10 cellular contexts compared by ENCODE assay signal in genomic region chrX:79138658-79139241, GRCh38. TPM values are rescaled to one million over a fixed set of nuclear protein-coding genes. Genes with fewer than 3 reads are reported as not detected.
DNase-seq lines count a peak whose midpoint lies in the region; ATAC-seq and TF ChIP-seq lines count a peak whose summit lies in the region.
"Had no signal": no experiment of that assay in that cellular context is flagged by ENCODE, and none has a peak within 500 bp of the region (broad histone marks: within the 10 kb centered on the region; RNA-seq: fewer than 3 reads in every experiment).

No MANE protein-coding gene starts in this region.

- ATAC-seq in activated CD8-positive, alpha-beta memory T cell treated with anti-CD3 and anti-CD28 coated beads, Interleukin-2, amount 10 ng/mL, durations not matched to agents 7 days and 5 days: peak; percentile 71
- peak; percentile 81 for ATAC-seq in HG02970 (IDR thresholded peaks at IDR 0.05; ENCODE audit: low FRiP score, unreplicated experiment)

- H3K4me3 ChIP-seq in OCI-LY3 (ENCODE audit: low read length): peak overlapping the region; percentile 48
- H3K4me3 ChIP-seq in uterus: no peak overlapping the region

- no peaks in the 10 kb centered on the region; the same call in 1 of the 2 replicates for H3K9me3 ChIP-seq in OCI-LY3 (ENCODE audit: insufficient read depth, low read length)
- no peaks in the 10 kb centered on the region for H3K9me3 ChIP-seq in uterus

- H3K27ac ChIP-seq in OCI-LY3 (ENCODE audit: low read length): peak overlapping the region; percentile 100
- no peak overlapping the region for H3K27ac ChIP-seq in uterus

- intact Hi-C loops in uterus (cut with DNase I; ENCODE audit: low total_unique reads): no loop called here
- intact Hi-C loops in MCF 10A (cut with micrococcal nuclease): no loop called here

- H3K27ac Mint-ChIP-seq in activated CD8-positive, alpha-beta memory T cell treated with anti-CD3 and anti-CD28 coated beads, Interleukin-2, amount 10 ng/mL, durations not matched to agents 7 days and 5 days: peak overlapping the region; percentile 78
- H3K27ac Mint-ChIP-seq in stimulated activated naive CD8-positive, alpha-beta T cell treated with anti-CD3 and anti-CD28 coated beads, Interleukin-15, Interleukin-2, amounts not matched to agents 100 ng/mL and 50 ng/mL, for 24 hours: peak overlapping the region; percentile 72
- H3K27ac Mint-ChIP-seq in MCF 10A (ENCODE audit: low read depth, unreplicated experiment): no peak overlapping the region
- H3K27ac Mint-ChIP-seq: brain had no signal

- peaks cover 59% of the 10 kb centered on the region for H3K4me1 Mint-ChIP-seq in activated CD8-positive, alpha-beta memory T cell treated with anti-CD3 and anti-CD28 coated beads, Interleukin-2, amount 10 ng/mL, durations not matched to agents 7 days and 5 days
- peaks cover 60% of the 10 kb centered on the region for H3K4me1 Mint-ChIP-seq in stimulated activated naive CD8-positive, alpha-beta T cell treated with anti-CD3 and anti-CD28 coated beads, Interleukin-15, Interleukin-2, amounts not matched to agents 100 ng/mL and 50 ng/mL, for 24 hours (ENCODE audit: low read depth)
- no peaks in the 10 kb centered on the region for H3K4me1 Mint-ChIP-seq in MCF 10A (ENCODE audit: insufficient read depth, unreplicated experiment)
- H3K4me1 Mint-ChIP-seq: brain had no signal

- BruUV-seq in MCF 10A (replicated peaks; lab: Mats Ljungman, UMichigan): no TSS peak

- DNase-seq in activated CD8-positive, alpha-beta memory T cell treated with anti-CD3 and anti-CD28 coated beads, Interleukin-2, amount 10 ng/mL, durations not matched to agents 7 days and 5 days: no peak
- DNase-seq in activated CD8-positive, alpha-beta memory T cell treated with anti-CD3 and anti-CD28 coated beads, Interleukin-2, amount 50 U/mL, for 4 hours: no peak
- DNase-seq in pons (ENCODE audit: low spot score) (no peak), uterus (no peak), MCF 10A (ENCODE audit: unreplicated experiment) (no peak)

- H3K27me3 Mint-ChIP-seq in activated CD8-positive, alpha-beta memory T cell treated with anti-CD3 and anti-CD28 coated beads, Interleukin-2, amount 10 ng/mL, durations not matched to agents 7 days and 5 days: no peaks in the 10 kb centered on the region
- H3K27me3 Mint-ChIP-seq in stimulated activated naive CD8-positive, alpha-beta T cell treated with anti-CD3 and anti-CD28 coated beads, Interleukin-15, Interleukin-2, amounts not matched to agents 100 ng/mL and 50 ng/mL, for 24 hours: no peaks in the 10 kb centered on the region
- H3K27me3 Mint-ChIP-seq in MCF 10A (ENCODE audit: insufficient read depth, unreplicated experiment): no peaks in the 10 kb centered on the region

- H3K27me3 ChIP-seq in OCI-LY3 (ENCODE audit: low read depth, low read length) (no peaks in the 10 kb centered on the region), uterus (no peaks in the 10 kb centered on the region)

- CTCF ChIA-PET in activated CD8-positive, alpha-beta memory T cell treated with anti-CD3 and anti-CD28 coated beads, Interleukin-2, amount 10 ng/mL, durations not matched to agents 7 days and 5 days (lab: Charles Lee): interaction anchor here (1.1 kb wide), 1 partner anchor 17 kb away, joined by 3 read pairs; no protein-coding TSS in a partner anchor
- CTCF ChIA-PET in MCF 10A (lab: Yijun Ruan, JAX): no interaction called here

- H3K4me3 Mint-ChIP-seq in activated CD8-positive, alpha-beta memory T cell treated with anti-CD3 and anti-CD28 coated beads, Interleukin-2, amount 10 ng/mL, durations not matched to agents 7 days and 5 days: peak overlapping the region; percentile 56
- peak overlapping the region; percentile 68 for H3K4me3 Mint-ChIP-seq in stimulated activated naive CD8-positive, alpha-beta T cell treated with anti-CD3 and anti-CD28 coated beads, Interleukin-15, Interleukin-2, amounts not matched to agents 100 ng/mL and 50 ng/mL, for 24 hours
- H3K4me3 Mint-ChIP-seq in MCF 10A (ENCODE audit: unreplicated experiment): no peak overlapping the region
- H3K4me3 Mint-ChIP-seq: brain had no signal

- H2AFZ ChIP-seq in OCI-LY3 (ENCODE audit: low read depth, low read length): no peak overlapping the region; the same call in 1 of the 2 replicates

- TF ChIP-seq CTCF in OCI-LY3 (IDR thresholded peaks at IDR 0.05; ENCODE audit: low read depth, low read length): no peak
- no peak for TF ChIP-seq CTCF in uterus (IDR thresholded peaks at IDR 0.05)
- no peak for TF ChIP-seq CTCF in MCF 10A (IDR thresholded peaks at IDR 0.05; ENCODE audit: unreplicated experiment)

- peak overlapping the region; percentile 78 for H3K4me2 ChIP-seq in OCI-LY3 (ENCODE audit: low read length)

- TF ChIP-seq POLR2A in uterus (IDR thresholded peaks at IDR 0.05): no peak

- peaks cover 84% of the 10 kb centered on the region for H3K4me1 ChIP-seq in OCI-LY3 (ENCODE audit: low read length)
- H3K4me1 ChIP-seq in uterus: no peaks in the 10 kb centered on the region

- peaks cover 7% of the 10 kb centered on the region for H3K36me3 Mint-ChIP-seq in activated CD8-positive, alpha-beta memory T cell treated with anti-CD3 and anti-CD28 coated beads, Interleukin-2, amount 10 ng/mL, durations not matched to agents 7 days and 5 days
- H3K36me3 Mint-ChIP-seq in stimulated activated naive CD8-positive, alpha-beta T cell treated with anti-CD3 and anti-CD28 coated beads, Interleukin-15, Interleukin-2, amounts not matched to agents 100 ng/mL and 50 ng/mL, for 24 hours (ENCODE audit: low read depth): no peaks in the 10 kb centered on the region
- no peaks in the 10 kb centered on the region for H3K36me3 Mint-ChIP-seq in MCF 10A (ENCODE audit: insufficient read depth, unreplicated experiment)
- H3K36me3 Mint-ChIP-seq: brain had no signal

- no peaks in the 10 kb centered on the region for H4K20me1 ChIP-seq in OCI-LY3 (ENCODE audit: insufficient read depth, low read length)

- POLR2A ChIA-PET in MCF 10A (lab: Yijun Ruan, JAX): no interaction called here

- no peaks in the 10 kb centered on the region for H3K79me2 ChIP-seq in OCI-LY3 (ENCODE audit: low read length)

- H3K9me3 Mint-ChIP-seq in activated CD8-positive, alpha-beta memory T cell treated with anti-CD3 and anti-CD28 coated beads, Interleukin-2, amount 10 ng/mL, durations not matched to agents 7 days and 5 days (ENCODE audit: low read depth): no peaks in the 10 kb centered on the region
- H3K9me3 Mint-ChIP-seq in stimulated activated naive CD8-positive, alpha-beta T cell treated with anti-CD3 and anti-CD28 coated beads, Interleukin-15, Interleukin-2, amounts not matched to agents 100 ng/mL and 50 ng/mL, for 24 hours: no peaks in the 10 kb centered on the region
- H3K9me3 Mint-ChIP-seq in MCF 10A (ENCODE audit: unreplicated experiment): no peaks in the 10 kb centered on the region
- H3K9me3 Mint-ChIP-seq: brain had no signal

- H3K9ac ChIP-seq in OCI-LY3 (ENCODE audit: low read length): peak overlapping the region; percentile 91

- no peaks in the 10 kb centered on the region for H3K36me3 ChIP-seq in OCI-LY3 (replicated peaks; ENCODE audit: low read depth, low read length)
- no peaks in the 10 kb centered on the region for H3K36me3 ChIP-seq in uterus

RNA-seq across cellular contexts. Expression of gene GPR174, which starts 5.7 kb away (rescaled TPM):
- total RNA-seq in activated CD8-positive, alpha-beta memory T cell treated with anti-CD3 and anti-CD28 coated beads, Interleukin-2, amount 10 ng/mL, durations not matched to agents 7 days and 5 days: 10 to 100 TPM; 48.0 to 76.9 TPM
- 1 to 10 TPM in 1 of 4 donors, under 1 TPM in 2, not detected in 1; under 0.01 to 2.6 (median 0.37) TPM for total RNA-seq in uterus
- not detected in 2 replicates for total RNA-seq in MCF 10A (2022)
- total RNA-seq: lung microvascular endothelial cell had no signal

Comparison
In these comparisons a context has a peak if more than half of its experiments do, and no peak if none do; other contexts are left out.
1. RNA of gene GPR174, which starts 5.7 kb away (total RNA-seq): 48.0 to 76.9 TPM in activated CD8-positive, alpha-beta memory T cell treated with anti-CD3 and anti-CD28 coated beads, Interleukin-2, amount 10 ng/mL, durations not matched to agents 7 days and 5 days; under 0.01 to 2.6 TPM in uterus and not detected in MCF 10A; every median in the first group is over 10 times any median in the second.